ENCODE assay signal across 15 cellular contexts in genomic region chrX:115591856-115592842, GRCh38. TPM values are rescaled to one million over a fixed set of nuclear protein-coding genes. Genes with fewer than 3 reads are reported as not detected.
DNase-seq lines count a peak whose midpoint lies in the region; ATAC-seq, FAIRE-seq and TF ChIP-seq lines count a peak whose summit lies in the region.
"Had no signal": no experiment of that assay in that cellular context is flagged by ENCODE, and none has a peak within 500 bp of the region (broad histone marks: within the 10 kb centered on the region; RNA-seq: fewer than 3 reads in every experiment).

No MANE protein-coding gene starts in this region.

- no peaks in the 10 kb centered on the region for H3K27me3 ChIP-seq in SJSA1 (replicated peaks)
- H3K27me3 ChIP-seq in fibroblast of lung (ENCODE audit: control insufficient read depth, insufficient read depth, low read length), result no peaks in the 10 kb centered on the region
- H3K27me3 ChIP-seq in gastrocnemius medialis, result no peaks in the 10 kb centered on the region
- H3K27me3 ChIP-seq: neutrophil had no signal

- intact Hi-C loops in Calu3 (cut with micrococcal nuclease; ENCODE audit: unreplicated experiment) (no loop called here), gastrocnemius medialis (cut with DNase I; ENCODE audit: low total_unique reads) (no loop called here)

- H3K36me3 ChIP-seq in SJSA1 (no peaks in the 10 kb centered on the region), fibroblast of lung (ENCODE audit: control insufficient read depth, insufficient read depth, low read length) (no peaks in the 10 kb centered on the region), gastrocnemius medialis (no peaks in the 10 kb centered on the region)
- H3K36me3 ChIP-seq: neutrophil had no signal

- in situ Hi-C loops in gastrocnemius medialis (cut with MboI; ENCODE audit: low sequenced_read_pairs in 4 of 4), result no loop called here

- no TSS peak for BruUV-seq in Calu3 (replicated peaks; lab: Mats Ljungman, UMichigan)

- H3K79me2 ChIP-seq in fibroblast of lung (ENCODE audit: control insufficient read depth, insufficient read depth, low read length), result peaks cover 54% of the 10 kb centered on the region

- H3K27me3 Mint-ChIP-seq in Calu3 (ENCODE audit: unreplicated experiment), result no peaks in the 10 kb centered on the region
- H3K27me3 Mint-ChIP-seq: activated naive CD8-positive, alpha-beta T cell treated with anti-CD3 and anti-CD28 coated beads, Interleukin-2, amount 10 ng/mL, durations not matched to agents 7 days and 5 days had no signal

- H3K36me3 Mint-ChIP-seq in Calu3 (ENCODE audit: insufficient read depth, unreplicated experiment), result peaks cover 32% of the 10 kb centered on the region
- H3K36me3 Mint-ChIP-seq: activated CD4-positive, alpha-beta memory T cell treated with anti-CD3 and anti-CD28 coated beads for 36 hours; activated naive CD8-positive, alpha-beta T cell treated with anti-CD3 and anti-CD28 coated beads, Interleukin-2, amount 10 ng/mL, durations not matched to agents 7 days and 5 days had no signal

- TF ChIP-seq CTCF in Calu3 (IDR thresholded peaks at IDR 0.05; ENCODE audit: unreplicated experiment), result no peak
- no peak for TF ChIP-seq CTCF in fibroblast of lung (conservative IDR thresholded peaks at IDR 0.05 in 1 of 2, IDR thresholded peaks at IDR 0.05 in 1 of 2; ENCODE audit: low read depth in 1 of 2, low read length in 2 of 2)
- no peak for TF ChIP-seq CTCF in gastrocnemius medialis (IDR thresholded peaks at IDR 0.05 in 4 of 5, conservative IDR thresholded peaks at IDR 0.05 in 1 of 5)

- H3K4me3 Mint-ChIP-seq in Calu3 (ENCODE audit: low read depth, unreplicated experiment), result peak overlapping the region; percentile 63
- H3K4me3 Mint-ChIP-seq: activated CD4-positive, alpha-beta memory T cell treated with anti-CD3 and anti-CD28 coated beads for 36 hours; activated naive CD8-positive, alpha-beta T cell treated with anti-CD3 and anti-CD28 coated beads, Interleukin-2, amount 10 ng/mL, durations not matched to agents 7 days and 5 days; T-helper 1 cell treated with Interleukin-12 subunit alpha and Interleukin-12 subunit beta and Interleukin-4 antibody, amounts not matched to agents 30 μg/mL and 1 μg/mL, for 36 hours had no signal

- H3K9ac ChIP-seq in fibroblast of lung (ENCODE audit: insufficient read depth, low read length), result no peak overlapping the region

- peak overlapping the region; percentile 35 for H3K4me2 ChIP-seq in fibroblast of lung (ENCODE audit: extremely low read depth, insufficient read depth, low read length)

- H3K27ac Mint-ChIP-seq in Calu3 (ENCODE audit: unreplicated experiment), result peak overlapping the region; percentile 97
- H3K27ac Mint-ChIP-seq: activated CD4-positive, alpha-beta memory T cell treated with anti-CD3 and anti-CD28 coated beads for 36 hours; activated naive CD8-positive, alpha-beta T cell treated with anti-CD3 and anti-CD28 coated beads, Interleukin-2, amount 10 ng/mL, durations not matched to agents 7 days and 5 days; T-helper 1 cell treated with Interleukin-12 subunit alpha and Interleukin-12 subunit beta and Interleukin-4 antibody, amounts not matched to agents 30 μg/mL and 1 μg/mL, for 36 hours had no signal

- H3K4me3 ChIP-seq in SJSA1 (no peak overlapping the region), fibroblast of lung (replicated peaks in 1 of 4; ENCODE audit: control extremely low read depth in 1 of 4, insufficient read depth in 1 of 4, low read depth in 3 of 4, low read length in 4 of 4) (peak overlapping the region in 1 of 4 experiments; percentile 19), gastrocnemius medialis (peak overlapping the region; percentile 27 to 42 (median 34))

- H3K9me3 ChIP-seq in SJSA1 (replicated peaks) (no peaks in the 10 kb centered on the region), fibroblast of lung (ENCODE audit: control insufficient read depth, insufficient read depth, low read depth, low read length) (no peaks in the 10 kb centered on the region), gastrocnemius medialis (no peaks in the 10 kb centered on the region)
- H3K9me3 ChIP-seq: neutrophil had no signal

- H3K4me1 Mint-ChIP-seq in Calu3 (ENCODE audit: low read depth, unreplicated experiment), result peaks cover 43% of the 10 kb centered on the region
- H3K4me1 Mint-ChIP-seq: activated naive CD8-positive, alpha-beta T cell treated with anti-CD3 and anti-CD28 coated beads, Interleukin-2, amount 10 ng/mL, durations not matched to agents 7 days and 5 days had no signal

- CTCF ChIA-PET in Calu3 (lab: Charles Lee), result interaction anchor here (0.8 to 1.5 kb wide), 3 partner anchors 10 to 23 kb away, joined by 3 to 5 read pairs (median 4); no protein-coding TSS in a partner anchor

- no peaks in the 10 kb centered on the region for H3K9me3 Mint-ChIP-seq in Calu3 (ENCODE audit: low read depth, unreplicated experiment)
- H3K9me3 Mint-ChIP-seq: activated CD4-positive, alpha-beta memory T cell treated with anti-CD3 and anti-CD28 coated beads for 36 hours; activated naive CD8-positive, alpha-beta T cell treated with anti-CD3 and anti-CD28 coated beads, Interleukin-2, amount 10 ng/mL, durations not matched to agents 7 days and 5 days; T-helper 1 cell treated with Interleukin-12 subunit alpha and Interleukin-12 subunit beta and Interleukin-4 antibody, amounts not matched to agents 30 μg/mL and 1 μg/mL, for 36 hours had no signal

- FAIRE-seq in GM12891 (lab: Jason Lieb, UNC), result no peak
- FAIRE-seq: endometrium had no signal

- no peak overlapping the region for H2AFZ ChIP-seq in fibroblast of lung (ENCODE audit: low read length)

- H3K27ac ChIP-seq in SJSA1 (peak overlapping the region; percentile 19; the same call in 1 of the 2 replicates), fibroblast of lung (ENCODE audit: insufficient read depth, low read length) (no peak overlapping the region), gastrocnemius medialis (peak overlapping the region; percentile 67 to 84 (median 78))
- H3K27ac ChIP-seq: neutrophil had no signal

- H3K4me1 ChIP-seq in SJSA1 (replicated peaks), result peaks cover 21% of the 10 kb centered on the region
- H3K4me1 ChIP-seq in fibroblast of lung (ENCODE audit: control insufficient read depth, extremely low read depth, insufficient read depth, low read length), result peaks cover 4% of the 10 kb centered on the region
- H3K4me1 ChIP-seq in gastrocnemius medialis, result peaks cover 0 to 17% of the 10 kb centered on the region in 2 donors

- ATAC-seq in gastrocnemius medialis, result peak; percentile 58 to 64

- DNase-seq in Calu3, result no peak
- no peak for DNase-seq in SJSA1 (ENCODE audit: low read depth in 1 of 2, low spot score in 2 of 2)
- peak in 1 of 2 donors; percentile 43 for DNase-seq in fibroblast of lung (ENCODE audit: low read depth in 2 of 2)
- DNase-seq in gastrocnemius medialis, result no peak
- DNase-seq in NCI-H2081 treated with DMSO at 0.1 percent for 48 hours (lab: John Stamatoyannopoulos, UW), result no peak
- DNase-seq in GM12891 (ENCODE audit: insufficient read length, low spot score), result no peak
- DNase-seq in dedifferentiated amniotic fluid mesenchymal stem cell (ENCODE audit: extremely low spot score), result no peak
- DNase-seq in NCI-H2171 treated with DMSO at 0.1 percent for 48 hours (lab: John Stamatoyannopoulos, UW), result no peak
- DNase-seq: activated CD4-positive, alpha-beta memory T cell treated with anti-CD3 and anti-CD28 coated beads for 36 hours; activated naive CD8-positive, alpha-beta T cell treated with anti-CD3 and anti-CD28 coated beads, Interleukin-2, amount 10 ng/mL, durations not matched to agents 7 days and 5 days; GF-D8; NCI-H1694 had no signal

- no peaks in the 10 kb centered on the region for H4K20me1 ChIP-seq in fibroblast of lung (ENCODE audit: control insufficient read depth, extremely low read depth, insufficient read depth, low read length)

- TF ChIP-seq POLR2A in gastrocnemius medialis (IDR thresholded peaks at IDR 0.05), result no peak
- no peak for TF ChIP-seq POLR2A in GM12891 (IDR thresholded peaks at IDR 0.05; ENCODE audit: low read depth, low read length)

TF ChIP-seq in GM12891, 5 proteins besides CTCF, POLR2A, EP300 and RAD21:
- no peak for TF ChIP-seq POU2F2 (IDR thresholded peaks at IDR 0.05; ENCODE audit: low read depth, low read length)
- no peak for TF ChIP-seq TAF1 (IDR thresholded peaks at IDR 0.05; ENCODE audit: low read depth, low read length)
- TF ChIP-seq PAX5 (IDR thresholded peaks at IDR 0.05; ENCODE audit: insufficient read depth, low read length, severe bottlenecking), result no peak
- TF ChIP-seq SPI1 (IDR thresholded peaks at IDR 0.05; ENCODE audit: low read depth, low read length), result no peak
- no peak for TF ChIP-seq POLR2AphosphoS5 (IDR thresholded peaks at IDR 0.05; ENCODE audit: low read depth, low read length)

RNA-seq across cellular contexts. Expression of gene PLS3, which starts 31.2 kb away (rescaled TPM):
- 169 and 174 TPM in 2 replicates for total RNA-seq in Calu3 (2022)
- 285 and 317 TPM in 2 replicates for total RNA-seq in SJSA1 (2014; rRNA removed; shearing (Covaris generic))
- total RNA-seq in fibroblast of lung, result 223 and 277 TPM in 2 replicates
- polyA plus RNA-seq in fibroblast of lung, result 210 and 262 TPM in 2 replicates
- 146 and 158 TPM in 2 replicates for polyA plus RNA-seq in fibroblast of lung (2012)
- polyA minus RNA-seq in fibroblast of lung (ENCODE audit: low replicate concordance), result 17.9 and 21.4 TPM in 2 replicates
- 10 to 100 TPM; 15.8 to 23.1 (median 19.5) TPM for total RNA-seq in gastrocnemius medialis
- 1.1 TPM for polyA plus RNA-seq in GM12891 (2012; ENCODE audit: low read depth, missing spikeins)
